10 cellular contexts compared by ENCODE assay signal in the genomic region with DNA sequence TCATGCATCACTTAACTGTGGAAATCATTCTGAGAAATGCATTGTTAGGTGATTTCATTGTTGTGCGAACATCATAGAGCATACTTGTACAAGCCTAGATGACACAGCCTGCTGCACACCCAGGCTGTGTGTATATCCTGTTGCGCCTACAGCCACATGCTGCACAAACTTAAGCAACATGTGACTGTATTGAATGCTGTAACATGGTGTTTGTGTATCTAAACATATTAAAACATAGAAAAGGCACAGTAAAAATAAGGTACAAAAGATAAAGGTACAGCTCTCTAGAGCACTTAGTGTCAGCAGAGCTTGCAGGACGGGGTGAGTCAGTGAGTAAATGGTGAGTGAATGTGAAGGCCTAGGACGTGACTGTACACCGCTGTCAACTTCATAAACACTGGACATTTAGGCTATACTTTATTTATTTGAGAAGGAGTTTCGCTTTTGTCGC. TPM values are rescaled to one million over a fixed set of nuclear protein-coding genes. Genes with fewer than 3 reads are reported as not detected.
DNase-seq lines count a peak whose midpoint lies in the region; ATAC-seq, FAIRE-seq and TF ChIP-seq lines count a peak whose summit lies in the region.
"Had no signal": no experiment of that assay in that cellular context is flagged by ENCODE, and none has a peak within 500 bp of the region (broad histone marks: within the 10 kb centered on the region; RNA-seq: fewer than 3 reads in every experiment).

No MANE protein-coding gene starts in this region.

- POLR2A ChIA-PET in K562 (lab: Yijun Ruan, JAX), result interaction anchor here (1.0 to 1.2 kb wide), 3 partner anchors 9 to 16 kb away, joined by 3 to 5 read pairs (median 5); no protein-coding TSS in a partner anchor

- peaks cover 8% of the 10 kb centered on the region for H3K36me3 Mint-ChIP-seq in CD4-positive, CD25-positive, alpha-beta regulatory T cell

- H3K27me3 ChIP-seq in CD4-positive, CD25-positive, alpha-beta regulatory T cell (ENCODE audit: control insufficient read depth, insufficient read depth, low read length), result no peaks in the 10 kb centered on the region
- H3K27me3 ChIP-seq in K562 (ENCODE audit: control insufficient read depth in 2 of 2, insufficient read depth in 2 of 2, low read length in 2 of 2) (no peaks in the 10 kb centered on the region), muscle layer of colon (ENCODE audit: control insufficient read depth in 1 of 2, insufficient read depth in 2 of 2, low read length in 2 of 2) (no peaks in the 10 kb centered on the region), upper lobe of right lung (no peaks in the 10 kb centered on the region)
- H3K27me3 ChIP-seq: upper lobe of left lung had no signal

- no peaks in the 10 kb centered on the region for H3K36me3 ChIP-seq in CD4-positive, CD25-positive, alpha-beta regulatory T cell (ENCODE audit: control insufficient read depth, insufficient read depth, low read length)
- H3K36me3 ChIP-seq in K562 (ENCODE audit: control insufficient read depth, insufficient read depth, low read length) (peaks cover 33% of the 10 kb centered on the region), muscle layer of colon (ENCODE audit: insufficient read depth, low read length) (no peaks in the 10 kb centered on the region), upper lobe of right lung (no peaks in the 10 kb centered on the region)
- H3K36me3 ChIP-seq: upper lobe of left lung had no signal

- TF ChIP-seq RAD21 in K562 (CRISPR knock-in tag; conservative IDR thresholded peaks at IDR 0.05 in 1 of 2, IDR thresholded peaks at IDR 0.05 in 1 of 2), result no peak

- intact Hi-C loops in K562 (cut with micrococcal nuclease) (no loop called here), upper lobe of right lung (cut with DNase I) (no loop called here), cardiac septum (cut with DNase I) (no loop called here)

- peak in 1 of 3 donors; percentile 42 for DNase-seq in CD4-positive, CD25-positive, alpha-beta regulatory T cell
- peak; percentile 61 for DNase-seq in LHCN-M2 (ENCODE audit: low read depth)
- DNase-seq in K562 (ENCODE audit: extremely low read depth in 1 of 4, low spot score in 3 of 4), result no peak
- no peak for DNase-seq in upper lobe of right lung
- DNase-seq in cardiac septum (ENCODE audit: low spot score), result no peak
- no peak for DNase-seq in pons (ENCODE audit: low spot score)
- no peak for DNase-seq in central memory CD4-positive, alpha-beta T cell
- DNase-seq: stimulated activated CD4-positive, alpha-beta T cell treated with anti-CD3 and anti-CD28 coated beads, Interleukin-12 subunit alpha, Interleukin-12 subunit beta, amount 100 ng/mL, for 4 hours; upper lobe of left lung had no signal

- TF ChIP-seq CTCF in K562 (IDR thresholded peaks at IDR 0.05 in 2 of 3, conservative IDR thresholded peaks at IDR 0.05 in 1 of 3; ENCODE audit: insufficient read depth in 2 of 3, low read depth in 1 of 3, low read length in 3 of 3) (no peak), upper lobe of right lung (IDR thresholded peaks at IDR 0.05) (no peak)

- H3K4me2 ChIP-seq in K562 (ENCODE audit: insufficient read depth, low read length), result no peak overlapping the region

- no TSS peak for BruUV-seq in K562 (replicated peaks; lab: Mats Ljungman, UMichigan)

- peak overlapping the region; percentile 31 to 65 (median 52) for H3K4me3 Mint-ChIP-seq in CD4-positive, CD25-positive, alpha-beta regulatory T cell

- H3K9me3 ChIP-seq in CD4-positive, CD25-positive, alpha-beta regulatory T cell (ENCODE audit: control insufficient read depth in 2 of 2, low read length in 2 of 2), result no peaks in the 10 kb centered on the region
- H3K9me3 ChIP-seq in K562 (replicated peaks; ENCODE audit: control insufficient read depth, insufficient read depth, low read depth, low read length), result no peaks in the 10 kb centered on the region
- H3K9me3 ChIP-seq in muscle layer of colon (ENCODE audit: low read length), result no peaks in the 10 kb centered on the region
- H3K9me3 ChIP-seq in upper lobe of right lung, result no peaks in the 10 kb centered on the region
- H3K9me3 ChIP-seq: upper lobe of left lung had no signal

- H3K27me3 Mint-ChIP-seq in CD4-positive, CD25-positive, alpha-beta regulatory T cell, result no peaks in the 10 kb centered on the region

- in situ Hi-C loops in K562 (cut with MboI), result no loop called here

- no peak for TF ChIP-seq EP300 in K562 (IDR thresholded peaks at IDR 0.05; ENCODE audit: low read length)

- peaks cover 76% of the 10 kb centered on the region for H4K20me1 ChIP-seq in K562 (replicated peaks; ENCODE audit: control insufficient read depth, insufficient read depth, low read length)

- H3K79me2 ChIP-seq in K562 (ENCODE audit: control insufficient read depth, insufficient read depth, low read length), result peaks cover 100% of the 10 kb centered on the region

- H3K9me3 Mint-ChIP-seq in CD4-positive, CD25-positive, alpha-beta regulatory T cell, result no peaks in the 10 kb centered on the region

- FAIRE-seq in K562 (lab: Jason Lieb, UNC), result no peak

- peaks cover 29% of the 10 kb centered on the region for H3K4me1 ChIP-seq in CD4-positive, CD25-positive, alpha-beta regulatory T cell (ENCODE audit: control insufficient read depth, insufficient read depth, low read length, poor library complexity, severe bottlenecking)
- H3K4me1 ChIP-seq in K562 (replicated peaks in 1 of 2; ENCODE audit: control insufficient read depth in 2 of 2, insufficient read depth in 2 of 2, low read length in 2 of 2) (peaks cover 27 to 47% of the 10 kb centered on the region in 2 experiments), muscle layer of colon (ENCODE audit: insufficient read depth, low read length) (peaks cover 65% of the 10 kb centered on the region), upper lobe of right lung (peaks cover 61% of the 10 kb centered on the region)

- H3K4me1 Mint-ChIP-seq in CD4-positive, CD25-positive, alpha-beta regulatory T cell, result peaks cover 36 to 72% (median 62%) of the 10 kb centered on the region in 4 donors

- H3K9me1 ChIP-seq in K562 (ENCODE audit: control insufficient read depth, insufficient read depth, low read length), result peaks cover 6% of the 10 kb centered on the region

- 85% methylated on average over 7 of the region's 7 CpGs for WGBS in K562 (ENCODE audit: insufficient coverage, low coverage, missing lambda C conversion rate)

- H3K27ac ChIP-seq in CD4-positive, CD25-positive, alpha-beta regulatory T cell (ENCODE audit: insufficient read depth, low read length, poor library complexity, severe bottlenecking), result no peak overlapping the region
- H3K27ac ChIP-seq in K562 (ENCODE audit: extremely low read depth, low read depth, low read length) (peak overlapping the region; percentile 29; the same call in 2 of the 3 replicates), muscle layer of colon (ENCODE audit: low read depth, low read length) (no peak overlapping the region), upper lobe of right lung (no peak overlapping the region)

- CTCF ChIA-PET in K562 (lab: Yijun Ruan, JAX; ENCODE audit: low intra/inter-chr PET ratio), result no interaction called here

- peak in 1 of 2 donors; percentile 58 for ATAC-seq in CD4-positive, CD25-positive, alpha-beta regulatory T cell (ENCODE audit: low read depth in 2 of 2)
- no peak for ATAC-seq in K562
- ATAC-seq in upper lobe of right lung, result no peak

- H3K9ac ChIP-seq in K562 (ENCODE audit: insufficient read depth in 1 of 2, low read depth in 2 of 2, low read length in 2 of 2) (no peak overlapping the region), muscle layer of colon (ENCODE audit: low read length) (peak overlapping the region; percentile 20)

- H2AFZ ChIP-seq in K562 (ENCODE audit: low read depth, low read length), result no peak overlapping the region

- H3K27ac Mint-ChIP-seq in CD4-positive, CD25-positive, alpha-beta regulatory T cell, result peak overlapping the region; percentile 57 to 90 (median 82)

- peak overlapping the region; percentile 45 for H3K4me3 ChIP-seq in CD4-positive, CD25-positive, alpha-beta regulatory T cell (ENCODE audit: low read depth, low read length)
- no peak overlapping the region for H3K4me3 ChIP-seq in K562
- H3K4me3 ChIP-seq in muscle layer of colon (ENCODE audit: low read depth in 1 of 2, low read length in 2 of 2), result no peak overlapping the region
- no peak overlapping the region for H3K4me3 ChIP-seq in upper lobe of right lung
- H3K4me3 ChIP-seq: upper lobe of left lung had no signal

- no peak for TF ChIP-seq POLR2A in K562 (conservative IDR thresholded peaks at IDR 0.05)

TF ChIP-seq in K562, 482 proteins besides CTCF, POLR2A, EP300 and RAD21 (continues in another document):
- TF ChIP-seq ZNF764 (CRISPR knock-in tag; IDR thresholded peaks at IDR 0.05; ENCODE audit: low read depth), result no peak

RNA-seq across cellular contexts. Expression of a gene that starts 11.9 kb away (rescaled TPM):
- total RNA-seq in CD4-positive, CD25-positive, alpha-beta regulatory T cell, result 55.6 TPM
- polyA plus RNA-seq in CD4-positive, CD25-positive, alpha-beta regulatory T cell, result 1 to 10 TPM; 2.2 to 4.9 (median 3.8) TPM
- total RNA-seq in LHCN-M2 (2014; rRNA removed) (24.8 and 31.5 TPM in 2 replicates), K562 (2014; rRNA removed) (41.5 and 56.9 TPM in 2 replicates), K562 (2014; rRNA removed; fragmentation: Illumina TruSeq; extraction: Trizol) (41.2 and 44.1 TPM in 2 replicates), K562 (2015; rRNA removed; fragmentation: Illumina TruSeq; extraction: Trizol) (52.0 and 52.4 TPM in 2 replicates), K562 (2021) (86.0 and 93.2 TPM in 2 replicates), upper lobe of right lung (62.4 TPM), cardiac septum (40.2 TPM)
- polyA plus RNA-seq in LHCN-M2 (2012), result 22.7 TPM
- total RNA-seq in K562 (2011; cell fraction: chromatin; rRNA removed; ENCODE audit: low replicate concordance), result 166 and 251 TPM in 2 replicates
- total RNA-seq in K562 (2011; cell fraction: nucleolus; rRNA removed), result 125 and 127 TPM in 2 replicates
- 127 and 131 TPM in 2 replicates for total RNA-seq in K562 (2011; cell fraction: nucleoplasm; rRNA removed)
- polyA plus RNA-seq in K562 (2011; rRNA removed) (47.2 and 52.2 TPM in 2 replicates), K562 (2014; fragmentation: Illumina TruSeq; extraction: Trizol) (56.1 and 65.8 TPM in 2 replicates), K562 (2014; fragmentation: Nextera tagmentation; extraction: Ambion mirVana) (1 to 10 TPM; 3.0 to 4.2 TPM), K562 (2014; rRNA removed) (39.6 and 41.9 TPM in 2 replicates)
- 38.3 and 50.0 TPM in 2 replicates for polyA plus RNA-seq in K562 (2011; cell fraction: cytosol; rRNA removed)
- polyA plus RNA-seq in K562 (2011; cell fraction: nucleus; rRNA removed), result 35.3 and 49.9 TPM in 2 replicates
- polyA plus RNA-seq in K562 (2012), result 36.6 and 41.2 TPM in 2 replicates
- polyA minus RNA-seq in K562 (2011; rRNA and poly(A)+ RNA removed), result 40.7 and 56.5 TPM in 2 replicates
- 73.7 and 76.9 TPM in 2 replicates for polyA minus RNA-seq in K562 (2011; cell fraction: cytosol; rRNA and poly(A)+ RNA removed)
- polyA minus RNA-seq in K562 (2011; cell fraction: nucleus; rRNA and poly(A)+ RNA removed), result 35.9 and 60.9 TPM in 2 replicates
